ENCODE assay signal across 38 cellular contexts in genomic region chr4:42881262-42881661, GRCh38. TPM values are rescaled to one million over a fixed set of nuclear protein-coding genes. Genes with fewer than 3 reads are reported as not detected.
"Had no signal": no experiment of that assay in that cellular context is flagged by ENCODE, and none has a peak within 500 bp of the region (broad histone marks: within the 10 kb centered on the region; RNA-seq: fewer than 3 reads in every experiment).

No MANE protein-coding gene starts in this region.

- H3K4me3 ChIP-seq: MG63 had no signal

- H3K36me3 ChIP-seq: MG63 had no signal

- DNase-seq: Karpas-422, Kasumi-1, MG63, MM.1S, MV-4-11, NCI-H1048, NCI-H1092, NCI-H1092 treated with DMSO at 0.1 percent for 48 hours, NCI-H1105, NCI-H1105 treated with DMSO at 0.1 percent for 48 hours, NCI-H1417, NCI-H1417 treated with DMSO at 0.1 percent for 48 hours, NCI-H1436, NCI-H1436 treated with DMSO at 0.1 percent for 48 hours, NCI-H146, NCI-H1694, NCI-H1694 treated with DMSO at 0.1 percent for 48 hours, NCI-H187, NCI-H187 treated with DMSO at 0.1 percent for 48 hours, NCI-H1930, NCI-H2029, NCI-H2029 treated with DMSO at 0.1 percent for 48 hours, NCI-H2081, NCI-H2081 treated with DMSO at 0.1 percent for 48 hours, NCI-H2107, NCI-H2171, NCI-H2171 treated with DMSO at 0.1 percent for 48 hours, NCI-H2227 treated with DMSO at 0.1 percent for 48 hours, NCI-H226, NCI-H345, NCI-H446, NCI-H446 treated with DMSO at 0.1 percent for 48 hours, NCI-H510A, NCI-H510A treated with DMSO at 0.1 percent for 48 hours had no signal

RNA-seq across cellular contexts. Expression of gene GRXCR1, which starts 11.3 kb away (rescaled TPM):
- total RNA-seq: LHCN-M2, M059J, MCF 10A, NCI-H460 had no signal
